In the genomic region with DNA sequence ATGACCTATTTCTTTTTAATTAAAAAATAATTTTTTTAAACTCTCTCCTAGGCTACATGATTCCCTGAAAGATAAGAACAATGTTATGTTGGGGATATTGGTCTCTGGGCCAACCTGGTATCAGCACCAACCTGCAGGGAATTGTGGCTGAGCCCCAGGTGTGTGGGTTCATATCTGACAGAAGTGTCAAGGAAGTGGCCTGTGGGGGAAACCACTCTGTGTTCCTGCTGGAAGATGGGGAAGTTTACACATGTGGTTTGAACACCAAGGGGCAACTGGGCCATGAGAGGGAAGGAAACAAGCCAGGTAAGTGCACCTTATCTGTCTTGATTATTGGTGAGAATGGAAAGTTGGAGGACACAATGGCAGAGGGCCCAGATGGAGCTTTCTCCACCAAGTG, we compare ENCODE assay signal across 16 cellular contexts. TPM values are rescaled to one million over a fixed set of nuclear protein-coding genes. Genes with fewer than 3 reads are reported as not detected.
DNase-seq lines count a peak whose midpoint lies in the region; ATAC-seq and TF ChIP-seq lines count a peak whose summit lies in the region.
"Had no signal": no experiment of that assay in that cellular context is flagged by ENCODE, and none has a peak within 500 bp of the region (broad histone marks: within the 10 kb centered on the region; RNA-seq: fewer than 3 reads in every experiment).

No MANE protein-coding gene starts in this region.

- H3K9me3 Mint-ChIP-seq in activated naive CD4-positive, alpha-beta T cell treated with anti-CD3 and anti-CD28 coated beads, Interleukin-2, amount 50 U/mL, for 24 hours: no peaks in the 10 kb centered on the region
- no peaks in the 10 kb centered on the region for H3K9me3 Mint-ChIP-seq in activated T-helper 17 cell treated with anti-CD3 and anti-CD28 coated beads, Interleukin-2, amount 50 U/mL, for 72 hours
- H3K9me3 Mint-ChIP-seq in stimulated activated naive CD8-positive, alpha-beta T cell treated with anti-CD3 and anti-CD28 coated beads, Interleukin-15, amount 100 ng/mL, for 72 hours: peaks cover 11 to 15% of the 10 kb centered on the region in 2 donors

- H3K27ac ChIP-seq in dorsolateral prefrontal cortex: no peak overlapping the region
- H3K27ac ChIP-seq: left ventricle myocardium inferior had no signal

- H3K4me3 ChIP-seq in dorsolateral prefrontal cortex: no peak overlapping the region
- H3K4me3 ChIP-seq: left ventricle myocardium inferior had no signal

- no peaks in the 10 kb centered on the region for H3K27me3 ChIP-seq in dorsolateral prefrontal cortex

- peak overlapping the region; percentile 36 for H3K27ac Mint-ChIP-seq in activated naive CD4-positive, alpha-beta T cell treated with anti-CD3 and anti-CD28 coated beads, Interleukin-2, amount 50 U/mL, for 24 hours
- no peak overlapping the region for H3K27ac Mint-ChIP-seq in activated T-helper 17 cell treated with anti-CD3 and anti-CD28 coated beads, Interleukin-2, amount 50 U/mL, for 72 hours
- no peak overlapping the region for H3K27ac Mint-ChIP-seq in stimulated activated naive CD8-positive, alpha-beta T cell treated with anti-CD3 and anti-CD28 coated beads, Interleukin-15, amount 100 ng/mL, for 72 hours

- no peak for TF ChIP-seq CTCF in dorsolateral prefrontal cortex (IDR thresholded peaks at IDR 0.05 in 54 of 56, conservative IDR thresholded peaks at IDR 0.05 in 2 of 56; ENCODE audit: low read depth in 1 of 56, partially characterized antibody in 56 of 56)

- H3K4me1 Mint-ChIP-seq in activated naive CD4-positive, alpha-beta T cell treated with anti-CD3 and anti-CD28 coated beads, Interleukin-2, amount 50 U/mL, for 24 hours: peaks cover 80% of the 10 kb centered on the region
- H3K4me1 Mint-ChIP-seq in activated T-helper 17 cell treated with anti-CD3 and anti-CD28 coated beads, Interleukin-2, amount 50 U/mL, for 72 hours: peaks cover 34% of the 10 kb centered on the region
- peaks cover 58% of the 10 kb centered on the region for H3K4me1 Mint-ChIP-seq in stimulated activated naive CD8-positive, alpha-beta T cell treated with anti-CD3 and anti-CD28 coated beads, Interleukin-15, amount 100 ng/mL, for 72 hours

- H3K36me3 Mint-ChIP-seq in activated naive CD4-positive, alpha-beta T cell treated with anti-CD3 and anti-CD28 coated beads, Interleukin-2, amount 50 U/mL, for 24 hours: peaks cover 37% of the 10 kb centered on the region
- peaks cover 92% of the 10 kb centered on the region for H3K36me3 Mint-ChIP-seq in activated T-helper 17 cell treated with anti-CD3 and anti-CD28 coated beads, Interleukin-2, amount 50 U/mL, for 72 hours (ENCODE audit: low read depth)

- DNase-seq in activated naive CD4-positive, alpha-beta T cell (lab: John Stamatoyannopoulos, UW): no peak
- peak in 1 of 2 donors; percentile 17 for DNase-seq in stimulated activated naive CD8-positive, alpha-beta T cell treated with anti-CD3 and anti-CD28 coated beads, Interleukin-15, amount 100 ng/mL, for 72 hours
- DNase-seq in dorsolateral prefrontal cortex: no peak
- DNase-seq in NCI-H1105 treated with DMSO at 0.1 percent for 48 hours (lab: John Stamatoyannopoulos, UW): no peak
- DNase-seq: activated CD4-positive, CD25-positive, alpha-beta regulatory T cell; Caco-2; foreskin melanocyte; HCEC 1CT; left ventricle myocardium inferior; NCI-H2227 treated with DMSO at 0.1 percent for 48 hours; stimulated activated CD4-positive, alpha-beta T cell treated with anti-CD3 and anti-CD28 coated beads, Interleukin-12 subunit alpha, Interleukin-12 subunit beta, amount 100 ng/mL, for 4 hours; stimulated activated naive CD4-positive, alpha-beta T cell had no signal

- ATAC-seq in HG02981 (IDR thresholded peaks at IDR 0.05; ENCODE audit: unreplicated experiment) (peak; percentile 59), HG03460 (IDR thresholded peaks at IDR 0.05; ENCODE audit: unreplicated experiment) (no peak)
- ATAC-seq in activated T-helper 17 cell treated with anti-CD3 and anti-CD28 coated beads, Interleukin-2, amount 50 U/mL, for 72 hours (replicated peaks): peak; percentile 16
- peak; percentile 45 for ATAC-seq in stimulated activated naive CD8-positive, alpha-beta T cell treated with anti-CD3 and anti-CD28 coated beads, Interleukin-15, amount 100 ng/mL, for 72 hours

- H3K4me3 Mint-ChIP-seq in activated naive CD4-positive, alpha-beta T cell treated with anti-CD3 and anti-CD28 coated beads, Interleukin-2, amount 50 U/mL, for 24 hours: no peak overlapping the region
- H3K4me3 Mint-ChIP-seq in activated T-helper 17 cell treated with anti-CD3 and anti-CD28 coated beads, Interleukin-2, amount 50 U/mL, for 72 hours: peak overlapping the region; percentile 64
- peak overlapping the region in 1 of 2 donors; percentile 59 for H3K4me3 Mint-ChIP-seq in stimulated activated naive CD8-positive, alpha-beta T cell treated with anti-CD3 and anti-CD28 coated beads, Interleukin-15, amount 100 ng/mL, for 72 hours

- intact Hi-C loops in dorsolateral prefrontal cortex (cut with DNase I): no loop called here

- no peaks in the 10 kb centered on the region for H3K27me3 Mint-ChIP-seq in activated naive CD4-positive, alpha-beta T cell treated with anti-CD3 and anti-CD28 coated beads, Interleukin-2, amount 50 U/mL, for 24 hours
- H3K27me3 Mint-ChIP-seq in activated T-helper 17 cell treated with anti-CD3 and anti-CD28 coated beads, Interleukin-2, amount 50 U/mL, for 72 hours: no peaks in the 10 kb centered on the region
- no peaks in the 10 kb centered on the region for H3K27me3 Mint-ChIP-seq in stimulated activated naive CD8-positive, alpha-beta T cell treated with anti-CD3 and anti-CD28 coated beads, Interleukin-15, amount 100 ng/mL, for 72 hours

RNA-seq across cellular contexts. Expression of gene HERC3, which starts 13.5 kb away (rescaled TPM):
- total RNA-seq in activated T-helper 17 cell treated with anti-CD3 and anti-CD28 coated beads, Interleukin-2, amount 50 U/mL, for 72 hours: 100 to 1,000 TPM in 1 of 2 donors, 10 to 100 TPM in 1; 31.6 to 159 TPM
- total RNA-seq in dorsolateral prefrontal cortex: 10 to 100 TPM; 37.3 to 96.2 (median 67.6) TPM
